In the genomic region with DNA sequence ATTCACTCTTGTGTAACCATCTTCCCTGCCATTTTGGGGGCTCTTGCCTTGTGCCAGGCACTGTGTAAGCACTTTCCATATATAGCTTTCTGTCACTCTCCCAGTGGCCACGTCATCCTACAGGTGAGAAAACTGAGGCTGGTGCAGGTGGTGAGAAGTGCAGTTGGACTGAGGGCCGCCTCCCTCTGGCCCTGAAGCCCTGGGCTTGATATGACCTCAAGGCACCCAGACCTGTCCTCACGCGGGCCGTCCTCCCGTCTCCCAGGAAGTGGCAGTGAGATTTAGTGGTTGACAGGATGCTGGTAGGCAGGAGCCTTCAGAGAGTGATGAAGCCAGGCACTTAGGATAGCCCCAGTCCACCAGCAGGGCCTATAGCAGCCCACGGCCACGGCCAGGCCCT, we compare ENCODE assay signal across 20 cellular contexts. TPM values are rescaled to one million over a fixed set of nuclear protein-coding genes. Genes with fewer than 3 reads are reported as not detected.
DNase-seq lines count a peak whose midpoint lies in the region; ATAC-seq and TF ChIP-seq lines count a peak whose summit lies in the region.
"Had no signal": no experiment of that assay in that cellular context is flagged by ENCODE, and none has a peak within 500 bp of the region (broad histone marks: within the 10 kb centered on the region; RNA-seq: fewer than 3 reads in every experiment).

No MANE protein-coding gene starts in this region.

- H3K4me3 Mint-ChIP-seq in activated naive CD4-positive, alpha-beta T cell treated with anti-CD3 and anti-CD28 coated beads, Interleukin-2, amount 10 ng/mL, durations not matched to agents 7 days and 5 days: no peak overlapping the region
- H3K4me3 Mint-ChIP-seq: stimulated activated naive B cell treated with anti-CD40 and anti-IgM and Interleukin-4, amounts not matched to agents 10 μg/mL and 1 μg/mL and 100 μg/mL, for 72 hours had no signal

- no peak overlapping the region for H4K91ac ChIP-seq in IMR-90 (ENCODE audit: insufficient read depth, low read depth, low read length)
- no peak overlapping the region for H4K91ac ChIP-seq in trophoblast cell (ENCODE audit: low read depth, low read length)

- H3K9ac ChIP-seq in IMR-90 (ENCODE audit: low read depth, low read length) (no peak overlapping the region), trophoblast cell (ENCODE audit: low read length) (no peak overlapping the region)

- peak overlapping the region; percentile 12 for H3K27ac Mint-ChIP-seq in activated naive CD4-positive, alpha-beta T cell treated with anti-CD3 and anti-CD28 coated beads, Interleukin-2, amount 10 ng/mL, durations not matched to agents 7 days and 5 days
- H3K27ac Mint-ChIP-seq: stimulated activated naive B cell treated with anti-CD40 and anti-IgM and Interleukin-4, amounts not matched to agents 10 μg/mL and 1 μg/mL and 100 μg/mL, for 72 hours had no signal

- dilution Hi-C loops in IMR-90 (cut with HindIII; ENCODE audit: low sequenced_read_pairs, unreplicated experiment): no loop called here

- H2BK12ac ChIP-seq in trophoblast cell (ENCODE audit: low read length): no peak overlapping the region

- no peak overlapping the region for H2BK120ac ChIP-seq in IMR-90 (ENCODE audit: low read depth, low read length)
- no peak overlapping the region for H2BK120ac ChIP-seq in trophoblast cell (ENCODE audit: insufficient read depth, low read length, poor library complexity)

- no peak overlapping the region for H4K8ac ChIP-seq in IMR-90 (ENCODE audit: low read depth in 2 of 2, low read length in 2 of 2)
- H4K8ac ChIP-seq in trophoblast cell (ENCODE audit: low read depth, low read length): no peak overlapping the region

- no peak overlapping the region for H4K12ac ChIP-seq in trophoblast cell (ENCODE audit: low read depth, low read length)

- no peak overlapping the region for H2BK15ac ChIP-seq in IMR-90 (ENCODE audit: low read depth, low read length)

- H2BK5ac ChIP-seq in IMR-90 (ENCODE audit: low read depth, low read length, poor library complexity, severe bottlenecking) (no peak overlapping the region), trophoblast cell (ENCODE audit: low read depth, low read length, poor library complexity) (no peak overlapping the region)

- H3K27ac ChIP-seq in IMR-90 (ENCODE audit: insufficient read depth, low read length) (no peak overlapping the region), angular gyrus (ENCODE audit: low read depth, low read length) (peak overlapping the region; percentile 98), trophoblast cell (ENCODE audit: low read depth, low read length) (no peak overlapping the region), adrenal gland (no peak overlapping the region)
- H3K27ac ChIP-seq: C4-2B, tibial artery had no signal

- H2AK5ac ChIP-seq in IMR-90 (ENCODE audit: low read depth, low read length): no peak overlapping the region
- H2AK5ac ChIP-seq in trophoblast cell (ENCODE audit: low read length): no peak overlapping the region

- H3K23ac ChIP-seq in IMR-90 (ENCODE audit: low read depth, low read length) (no peak overlapping the region), trophoblast cell (ENCODE audit: low read length) (no peak overlapping the region)

- no peak overlapping the region for H3K14ac ChIP-seq in IMR-90 (replicated peaks; ENCODE audit: low read depth, low read length)
- H3K14ac ChIP-seq in trophoblast cell (ENCODE audit: low read length): no peak overlapping the region

- no peaks in the 10 kb centered on the region for H3K79me2 ChIP-seq in trophoblast cell (ENCODE audit: control insufficient read depth, insufficient read depth, low read length, poor library complexity)

- H3K4me1 Mint-ChIP-seq in activated naive CD4-positive, alpha-beta T cell treated with anti-CD3 and anti-CD28 coated beads, Interleukin-2, amount 10 ng/mL, durations not matched to agents 7 days and 5 days: peaks cover 80% of the 10 kb centered on the region

- no peak overlapping the region for H4K5ac ChIP-seq in IMR-90 (ENCODE audit: low read depth, low read length)

- H4K20me1 ChIP-seq in IMR-90 (ENCODE audit: insufficient read depth, low read length): no peaks in the 10 kb centered on the region

- no peak for ATAC-seq in IMR-90 (ENCODE audit: low read depth)
- ATAC-seq: stimulated activated naive B cell treated with anti-CD40 and anti-IgM and Interleukin-4, amounts not matched to agents 10 μg/mL and 1 μg/mL and 100 μg/mL, for 72 hours had no signal

- H3K36me3 Mint-ChIP-seq in activated naive CD4-positive, alpha-beta T cell treated with anti-CD3 and anti-CD28 coated beads, Interleukin-2, amount 10 ng/mL, durations not matched to agents 7 days and 5 days: peaks cover 38% of the 10 kb centered on the region
- H3K36me3 Mint-ChIP-seq: naive B cell; stimulated activated naive B cell treated with anti-CD40 and anti-IgM and Interleukin-4, amounts not matched to agents 10 μg/mL and 1 μg/mL and 100 μg/mL, for 72 hours had no signal

- in situ Hi-C loops in IMR-90 (cut with MboI; ENCODE audit: low sequenced_read_pairs): no loop called here
- in situ Hi-C loops in HAP-1 (cut with MboI; ENCODE audit: low sequenced_read_pairs): no loop called here

- H2AFZ ChIP-seq in IMR-90 (replicated peaks; ENCODE audit: low read length, poor library complexity) (peak overlapping the region; percentile 41), trophoblast cell (ENCODE audit: insufficient read depth, low read length, poor library complexity) (no peak overlapping the region)

- H3K36me3 ChIP-seq in IMR-90 (ENCODE audit: control insufficient read depth, insufficient read depth, low read length) (no peaks in the 10 kb centered on the region), trophoblast cell (ENCODE audit: control insufficient read depth in 1 of 2, insufficient read depth in 2 of 2, low read length in 2 of 2) (no peaks in the 10 kb centered on the region), HAP-1 (replicated peaks) (no peaks in the 10 kb centered on the region), adrenal gland (replicated peaks in 1 of 2) (no peaks in the 10 kb centered on the region)
- H3K36me3 ChIP-seq: esophagus muscularis mucosa, tibial artery had no signal

- POLR2A ChIA-PET in IMR-90 (lab: Charles Lee; ENCODE audit: unreplicated experiment): no interaction called here

- H3K27me3 Mint-ChIP-seq in activated naive CD4-positive, alpha-beta T cell treated with anti-CD3 and anti-CD28 coated beads, Interleukin-2, amount 10 ng/mL, durations not matched to agents 7 days and 5 days: peaks cover 7% of the 10 kb centered on the region

- no peak overlapping the region for H3K4ac ChIP-seq in IMR-90 (ENCODE audit: low read depth, low read length)
- no peak overlapping the region for H3K4ac ChIP-seq in trophoblast cell (ENCODE audit: low read depth, low read length)

- TF ChIP-seq RAD21 in IMR-90 (IDR thresholded peaks at IDR 0.05; ENCODE audit: low read length): no peak

- no peak overlapping the region for H2BK20ac ChIP-seq in IMR-90 (ENCODE audit: low read depth, low read length)

- H3K9me1 ChIP-seq in IMR-90 (ENCODE audit: insufficient read depth, low read length): no peaks in the 10 kb centered on the region

- TF ChIP-seq POLR2A in IMR-90 (IDR thresholded peaks at IDR 0.05; ENCODE audit: low read depth, low read length) (no peak), adrenal gland (IDR thresholded peaks at IDR 0.05) (no peak)

- BruUV-seq in IMR-90 (replicated peaks; lab: Mats Ljungman, UMichigan): no TSS peak

- H3K18ac ChIP-seq in IMR-90 (ENCODE audit: low read depth, low read length) (no peak overlapping the region), trophoblast cell (ENCODE audit: low read length) (no peak overlapping the region)

- H3K56ac ChIP-seq in IMR-90 (ENCODE audit: extremely low read depth, insufficient read depth, low read length): no peak overlapping the region

- peaks cover 6% of the 10 kb centered on the region; the same call in 1 of the 2 replicates for H3K4me1 ChIP-seq in IMR-90 (ENCODE audit: control insufficient read depth, insufficient read depth, low read length)
- H3K4me1 ChIP-seq in trophoblast cell (ENCODE audit: control insufficient read depth in 1 of 2, insufficient read depth in 2 of 2, low read length in 2 of 2): no peaks in the 10 kb centered on the region
- H3K4me1 ChIP-seq in HAP-1: no peaks in the 10 kb centered on the region
- no peaks in the 10 kb centered on the region for H3K4me1 ChIP-seq in adrenal gland (replicated peaks in 1 of 2)
- H3K4me1 ChIP-seq: esophagus muscularis mucosa, tibial artery had no signal

- H3K27me3 ChIP-seq in IMR-90 (ENCODE audit: control insufficient read depth, insufficient read depth, low read length) (peaks cover 42% of the 10 kb centered on the region; the same call in 1 of the 2 replicates), trophoblast cell (ENCODE audit: insufficient read depth, low read length) (no peaks in the 10 kb centered on the region), HAP-1 (ENCODE audit: low read depth) (no peaks in the 10 kb centered on the region), adrenal gland (no peaks in the 10 kb centered on the region)

- 82% methylated on average over 2 of the region's 8 CpGs; no CpG with 5 or more reads in 1 of the 2 experiments for WGBS in IMR-90 (ENCODE audit: extremely low coverage in 2 of 2, insufficient read length in 1 of 2), 2 experiments
- WGBS in trophoblast cell (ENCODE audit: extremely low coverage, insufficient coverage, insufficient read length): no CpG with 5 or more reads among the region's 8 CpGs
- 68 to 83% (median 77%) methylated on average over 8 of the region's 8 CpGs for WGBS in adrenal gland, 4 donors

- H3K4me2 ChIP-seq in IMR-90 (ENCODE audit: low read depth, low read length) (no peak overlapping the region), trophoblast cell (ENCODE audit: low read length) (no peak overlapping the region)

- H3K9me3 Mint-ChIP-seq in activated naive CD4-positive, alpha-beta T cell treated with anti-CD3 and anti-CD28 coated beads, Interleukin-2, amount 10 ng/mL, durations not matched to agents 7 days and 5 days: no peaks in the 10 kb centered on the region
- H3K9me3 Mint-ChIP-seq: naive B cell; stimulated activated naive B cell treated with anti-CD40 and anti-IgM and Interleukin-4, amounts not matched to agents 10 μg/mL and 1 μg/mL and 100 μg/mL, for 72 hours had no signal

- H3K9me3 ChIP-seq in IMR-90 (ENCODE audit: control insufficient read depth, insufficient read depth, low read length): no peaks in the 10 kb centered on the region
- H3K9me3 ChIP-seq in trophoblast cell (ENCODE audit: insufficient read depth, low read depth, low read length): peaks cover 4% of the 10 kb centered on the region
- no peaks in the 10 kb centered on the region for H3K9me3 ChIP-seq in HAP-1
- H3K9me3 ChIP-seq in adrenal gland (replicated peaks in 1 of 3): no peaks in the 10 kb centered on the region
- H3K9me3 ChIP-seq: esophagus muscularis mucosa, tibial artery had no signal

- DNase-seq in activated naive CD4-positive, alpha-beta T cell treated with anti-CD3 and anti-CD28 coated beads, Interleukin-2, amount 10 ng/mL, durations not matched to agents 7 days and 5 days: no peak
- no peak for DNase-seq in activated naive CD4-positive, alpha-beta T cell treated with Interleukin-2 at 50 U/mL for 16 hours
- no peak for DNase-seq in IMR-90
- DNase-seq in trophoblast cell: peak; percentile 32 to 45
- DNase-seq in LoVo (ENCODE audit: low spot score): no peak
- no peak for DNase-seq in HAP-1 (ENCODE audit: low spot score in 2 of 2)
- no peak for DNase-seq in adrenal gland
- DNase-seq: cerebellar nuclear complex; effector memory CD4-positive, alpha-beta T cell; GOT3; mesenchymal stem cell; MM.1S; naive B cell; NCI-H1436 treated with DMSO at 0.1 percent for 48 hours; NCI-H226; stimulated activated naive B cell treated with anti-CD40 and anti-IgM and Interleukin-4, amounts not matched to agents 10 μg/mL and 1 μg/mL and 100 μg/mL, for 72 hours had no signal

- intact Hi-C loops in IMR-90 (cut with micrococcal nuclease): no loop called here
- intact Hi-C loops in adrenal gland (cut with DNase I): no loop called here

- H3K79me1 ChIP-seq in IMR-90 (ENCODE audit: low read depth in 1 of 2, low read length in 2 of 2) (no peaks in the 10 kb centered on the region), trophoblast cell (ENCODE audit: low read length) (no peaks in the 10 kb centered on the region)

- TF ChIP-seq CTCF in IMR-90 (conservative IDR thresholded peaks at IDR 0.05; ENCODE audit: low read depth, low read length) (no peak), adrenal gland (IDR thresholded peaks at IDR 0.05) (no peak)

- H3K4me3 ChIP-seq in IMR-90 (ENCODE audit: insufficient read depth, low read depth, low read length) (no peak overlapping the region), trophoblast cell (ENCODE audit: low read depth, low read length) (no peak overlapping the region), HAP-1 (no peak overlapping the region), adrenal gland (no peak overlapping the region)
- H3K4me3 ChIP-seq: esophagus muscularis mucosa, tibial artery had no signal

- H2AK9ac ChIP-seq in IMR-90 (replicated peaks; ENCODE audit: low read depth, low read length, poor library complexity): peak overlapping the region; percentile 55

- CTCF ChIA-PET in activated naive CD4-positive, alpha-beta T cell treated with anti-CD3 and anti-CD28 coated beads, Interleukin-2, amount 10 ng/mL, durations not matched to agents 7 days and 5 days (lab: Charles Lee): interaction anchor here (1.5 to 15.3 kb wide), 3 partner anchors 20 to 59 kb away, joined by 4 to 205 read pairs (median 46); no protein-coding TSS in a partner anchor
- CTCF ChIA-PET in IMR-90 (lab: Yijun Ruan, JAX): interaction anchor here (1.7 kb wide), 1 partner anchor 20 kb away, joined by 6 read pairs; no protein-coding TSS in a partner anchor

RNA-seq across cellular contexts. Expression of a gene that starts 30.5 kb away (rescaled TPM):
- total RNA-seq in IMR-90 (2012; rRNA removed) (not detected in 2 replicates), adrenal gland (under 1 TPM in 4 of 8 donors, not detected in 4; 0.32 to 0.69 (median 0.55) TPM)
- polyA plus RNA-seq in IMR-90 (2012; rRNA removed) (not detected in 2 replicates), adrenal gland (1 to 10 TPM; 1.1 to 4.5 (median 1.2) TPM)
- polyA plus RNA-seq in IMR-90 (2012; cell fraction: cytosol; rRNA removed): not detected in 2 replicates
- polyA plus RNA-seq in IMR-90 (2012; cell fraction: nucleus; rRNA removed; ENCODE audit: low replicate concordance): not detected in 2 replicates
- polyA plus RNA-seq in trophoblast cell (2013): 0.04 and 0.08 TPM in 2 replicates

Comparison
In these comparisons a context has a peak if more than half of its experiments do, and no peak if none do; other contexts are left out.
1. DNase-seq: peak in trophoblast cell (2 of 2); none in activated naive CD4-positive, alpha-beta T cell treated with anti-CD3 and anti-CD28 coated beads, Interleukin-2, amount 10 ng/mL, durations not matched to agents 7 days and 5 days (single experiment), activated naive CD4-positive, alpha-beta T cell treated with Interleukin-2 at 50 U/mL for 16 hours (single experiment), IMR-90 (single experiment), LoVo (single experiment), HAP-1 (0 of 2) and adrenal gland (0 of 7).